11 cellular contexts compared by ENCODE assay signal in genomic region chr17:76473541-76473985, GRCh38. TPM values are rescaled to one million over a fixed set of nuclear protein-coding genes. Genes with fewer than 3 reads are reported as not detected.
DNase-seq lines count a peak whose midpoint lies in the region; ATAC-seq, FAIRE-seq and TF ChIP-seq lines count a peak whose summit lies in the region.
"Had no signal": no experiment of that assay in that cellular context is flagged by ENCODE, and none has a peak within 500 bp of the region (broad histone marks: within the 10 kb centered on the region; RNA-seq: fewer than 3 reads in every experiment).

No MANE protein-coding gene starts in this region.

- no peaks in the 10 kb centered on the region for H3K9me3 ChIP-seq in A673 (ENCODE audit: low read depth, low read length, poor library complexity, severe bottlenecking)
- H3K9me3 ChIP-seq in SK-N-SH: no peaks in the 10 kb centered on the region
- no peaks in the 10 kb centered on the region for H3K9me3 ChIP-seq in keratinocyte (ENCODE audit: control insufficient read depth, low read depth, low read length)

- FAIRE-seq in keratinocyte (lab: Jason Lieb, UNC): no peak

- H3K4me1 ChIP-seq in A673 (ENCODE audit: insufficient read depth, low read length, poor library complexity, severe bottlenecking) (no peaks in the 10 kb centered on the region), SK-N-SH (ENCODE audit: control insufficient read depth in 1 of 2, insufficient read depth in 2 of 2, low read depth in 1 of 2, low read length in 1 of 2) (no peaks in the 10 kb centered on the region), keratinocyte (ENCODE audit: control insufficient read depth, extremely low read depth, insufficient read depth, low read length) (no peaks in the 10 kb centered on the region)

- intact Hi-C loops in A673 (cut with micrococcal nuclease; ENCODE audit: unreplicated experiment): no loop called here

- no peak for ATAC-seq in HG02938 (IDR thresholded peaks at IDR 0.05; ENCODE audit: unreplicated experiment)
- no peak for ATAC-seq in GM21381 (IDR thresholded peaks at IDR 0.05; ENCODE audit: unreplicated experiment)

- no peak overlapping the region for H3K4me3 ChIP-seq in A673 (ENCODE audit: low read depth, low read length, poor library complexity, severe bottlenecking)
- H3K4me3 ChIP-seq in SK-N-SH (ENCODE audit: low read depth in 2 of 2, low read length in 1 of 2): no peak overlapping the region
- H3K4me3 ChIP-seq in keratinocyte (ENCODE audit: control insufficient read depth in 2 of 3, extremely low read depth in 1 of 3, insufficient read depth in 2 of 3, low read depth in 1 of 3, low read length in 3 of 3): no peak overlapping the region

- H2AFZ ChIP-seq in SK-N-SH (ENCODE audit: low read depth) (no peak overlapping the region), keratinocyte (ENCODE audit: control insufficient read depth, low read length) (no peak overlapping the region)

- H3K79me2 ChIP-seq in SK-N-SH (ENCODE audit: insufficient read depth) (no peaks in the 10 kb centered on the region), keratinocyte (ENCODE audit: control insufficient read depth, insufficient read depth, low read length) (no peaks in the 10 kb centered on the region)

- H3K36me3 ChIP-seq in A673 (ENCODE audit: insufficient read depth, low read length, poor library complexity, severe bottlenecking) (no peaks in the 10 kb centered on the region), SK-N-SH (replicated peaks in 1 of 2; ENCODE audit: control insufficient read depth in 1 of 2, insufficient read depth in 2 of 2, low read length in 1 of 2) (peaks cover 0 to 25% of the 10 kb centered on the region in 2 experiments), keratinocyte (ENCODE audit: control insufficient read depth in 2 of 2, extremely low read depth in 1 of 2, insufficient read depth in 2 of 2, low read length in 2 of 2) (peaks cover 9 to 50% of the 10 kb centered on the region in 2 experiments)

- H3K9me2 ChIP-seq in SK-N-SH: no peaks in the 10 kb centered on the region

- no peak overlapping the region for H3K27ac ChIP-seq in A673 (ENCODE audit: low read depth, low read length, poor library complexity, severe bottlenecking)
- H3K27ac ChIP-seq in SK-N-SH (ENCODE audit: low read depth in 2 of 2, low read length in 1 of 2): no peak overlapping the region
- no peak overlapping the region for H3K27ac ChIP-seq in keratinocyte (ENCODE audit: control insufficient read depth, insufficient read depth, low read length)

- dilution Hi-C loops in keratinocyte (cut with MboI; ENCODE audit: extremely low pct_ligation_motif_present, low sequenced_read_pairs): no loop called here

- H3K27me3 ChIP-seq in A673 (replicated peaks; ENCODE audit: insufficient read depth, low read depth, low read length, poor library complexity): no peaks in the 10 kb centered on the region
- no peaks in the 10 kb centered on the region for H3K27me3 ChIP-seq in SK-N-SH (ENCODE audit: insufficient read depth)
- H3K27me3 ChIP-seq in keratinocyte (ENCODE audit: control insufficient read depth, extremely low read depth, insufficient read depth, low read length): no peaks in the 10 kb centered on the region

- no TSS peak for BruUV-seq in A673 (replicated peaks; lab: Mats Ljungman, UMichigan)

- H3K9me1 ChIP-seq in keratinocyte (ENCODE audit: control insufficient read depth, extremely low read depth, insufficient read depth, low read length): no peaks in the 10 kb centered on the region

- TF ChIP-seq EP300 in SK-N-SH (IDR thresholded peaks at IDR 0.05; ENCODE audit: borderline replicate concordance in 1 of 2, low read depth in 1 of 2, low read length in 1 of 2): no peak

- CTCF ChIA-PET in A673 (lab: Charles Lee): interaction anchor here (0.6 kb wide), 1 partner anchor 30 kb away, joined by 3 read pairs; no protein-coding TSS in a partner anchor
- CTCF ChIA-PET in SK-N-SH (lab: Yijun Ruan, JAX): interaction anchor here (1.0 to 56.8 kb wide), 4 partner anchors 2 to 50 kb away, joined by 3 to 1687 read pairs (median 848); partner anchors contain the start of genes AANAT, RHBDF2 and UBE2O

- TF ChIP-seq CTCF in A673 (conservative IDR thresholded peaks at IDR 0.05; ENCODE audit: low read depth, low read length) (peak; percentile 37; the same call in 1 of the 2 replicates), SK-N-SH (IDR thresholded peaks at IDR 0.05) (peak; percentile 53), keratinocyte (optimal IDR thresholded peaks at IDR 0.05 in 1 of 3, IDR thresholded peaks at IDR 0.05 in 1 of 3, conservative IDR thresholded peaks at IDR 0.05 in 1 of 3; ENCODE audit: extremely low read depth in 1 of 3, insufficient read depth in 2 of 3, low read length in 3 of 3) (peak; percentile 20 to 54 (median 49))

- H3K9ac ChIP-seq in SK-N-SH: no peak overlapping the region
- no peak overlapping the region for H3K9ac ChIP-seq in keratinocyte (ENCODE audit: control insufficient read depth, extremely low read depth, insufficient read depth, low read length)

- H4K20me1 ChIP-seq in SK-N-SH (ENCODE audit: insufficient read depth) (no peaks in the 10 kb centered on the region), keratinocyte (ENCODE audit: control insufficient read depth, extremely low read depth, insufficient read depth, low read length) (no peaks in the 10 kb centered on the region)

- DNase-seq in A673 (ENCODE audit: low spot score): no peak
- peak; percentile 47 for DNase-seq in ELR (ENCODE audit: low read depth)
- peak; percentile 88 for DNase-seq in SK-N-SH
- DNase-seq in keratinocyte (ENCODE audit: low read depth, low spot score): no peak
- no peak for DNase-seq in NCI-H1105 treated with DMSO at 0.1 percent for 48 hours (lab: John Stamatoyannopoulos, UW)
- no peak for DNase-seq in anterior cingulate cortex (lab: John Stamatoyannopoulos, UW)
- DNase-seq: activated CD4-positive, alpha-beta T cell treated with anti-CD3 and anti-CD28 coated beads for 4 hours; mesenchymal stem cell; stimulated activated CD4-positive, alpha-beta T cell treated with anti-CD3 and anti-CD28 coated beads, Interleukin-1b, Interleukin-23, amount 100 ng/mL, for 48 hours had no signal

- POLR2A ChIA-PET in A673 (lab: Charles Lee; ENCODE audit: low non-redundant PET) (no interaction called here), SK-N-SH (lab: Yijun Ruan, JAX) (no interaction called here)

- no peaks in the 10 kb centered on the region for H3F3A ChIP-seq in SK-N-SH (replicated peaks; ENCODE audit: insufficient read depth)

- H3K4me2 ChIP-seq in SK-N-SH: no peak overlapping the region
- no peak overlapping the region for H3K4me2 ChIP-seq in keratinocyte (ENCODE audit: control insufficient read depth, extremely low read depth, insufficient read depth, low read depth, low read length)

- WGBS in SK-N-SH (ENCODE audit: low lambda C conversion rate): 86% methylated on average over 17 of the region's 18 CpGs

- peak; percentile 47 for TF ChIP-seq RAD21 in SK-N-SH (IDR thresholded peaks at IDR 0.05; ENCODE audit: low read length)

TF ChIP-seq in SK-N-SH, 30 proteins besides CTCF, POLR2A, EP300 and RAD21:
- TF ChIP-seq, protein P1, sequence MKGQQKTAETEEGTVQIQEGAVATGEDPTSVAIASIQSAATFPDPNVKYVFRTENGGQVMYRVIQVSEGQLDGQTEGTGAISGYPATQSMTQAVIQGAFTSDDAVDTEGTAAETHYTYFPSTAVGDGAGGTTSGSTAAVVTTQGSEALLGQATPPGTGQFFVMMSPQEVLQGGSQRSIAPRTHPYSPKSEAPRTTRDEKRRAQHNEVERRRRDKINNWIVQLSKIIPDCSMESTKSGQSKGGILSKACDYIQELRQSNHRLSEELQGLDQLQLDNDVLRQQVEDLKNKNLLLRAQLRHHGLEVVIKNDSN (IDR thresholded peaks at IDR 0.05; ENCODE audit: borderline replicate concordance, low read depth): no peak
- TF ChIP-seq SMC3 (IDR thresholded peaks at IDR 0.05; ENCODE audit: low read depth, low read length) (peak; percentile 51; the same call in 1 of the 2 replicates), RXRA (IDR thresholded peaks at IDR 0.05; ENCODE audit: borderline replicate concordance, low read depth) (no peak)

RNA-seq across cellular contexts. Expression of gene AANAT, which starts 6.2 kb away (rescaled TPM):
- not detected in 2 replicates for total RNA-seq in A673 (2021)
- 0.26 TPM in 1 of 2 replicates, not detected in the other for polyA plus RNA-seq in SK-N-SH (2012; rRNA removed)
- polyA plus RNA-seq in SK-N-SH (2012; cell fraction: cytosol; rRNA removed): 0.04 and 0.07 TPM in 2 replicates
- 0.56 and 1.2 TPM in 2 replicates for polyA plus RNA-seq in SK-N-SH (2012; cell fraction: nucleus; rRNA removed)
- not detected in 3 replicates for polyA plus RNA-seq in keratinocyte
- not detected for polyA plus RNA-seq in keratinocyte (2011; ENCODE audit: low read depth)
- polyA plus RNA-seq in keratinocyte (2011; cell fraction: cytosol; rRNA removed): not detected in 2 replicates
- polyA plus RNA-seq in keratinocyte (2011; cell fraction: nucleus; rRNA removed): not detected in 2 replicates
- polyA plus RNA-seq in keratinocyte (2012; ENCODE audit: low replicate concordance): 0.39 TPM in 1 of 2 replicates, not detected in the other
- polyA minus RNA-seq in keratinocyte: not detected in 3 replicates
- polyA minus RNA-seq in keratinocyte (2011; cell fraction: cytosol; rRNA and poly(A)+ RNA removed): not detected
- polyA minus RNA-seq in keratinocyte (2011; cell fraction: nucleus; rRNA and poly(A)+ RNA removed): not detected in 2 replicates

RNA-seq across cellular contexts. Expression of gene UBE2O, which starts 20.6 kb away (rescaled TPM):
- 56.9 and 57.4 TPM in 2 replicates for total RNA-seq in A673 (2021)
- polyA plus RNA-seq in SK-N-SH (2012; rRNA removed): 20.0 and 25.4 TPM in 2 replicates
- polyA plus RNA-seq in SK-N-SH (2012; cell fraction: cytosol; rRNA removed): 9.8 and 16.2 TPM in 2 replicates
- 54.5 and 60.1 TPM in 2 replicates for polyA plus RNA-seq in SK-N-SH (2012; cell fraction: nucleus; rRNA removed)
- polyA plus RNA-seq in keratinocyte: 8.9 to 12.3 TPM (median 10.9 TPM) in 3 replicates
- polyA plus RNA-seq in keratinocyte (2011; ENCODE audit: low read depth): 10.9 TPM
- polyA plus RNA-seq in keratinocyte (2011; cell fraction: cytosol; rRNA removed): 6.0 and 6.6 TPM in 2 replicates
- 31.8 and 35.9 TPM in 2 replicates for polyA plus RNA-seq in keratinocyte (2011; cell fraction: nucleus; rRNA removed)
- 12.5 and 17.3 TPM in 2 replicates for polyA plus RNA-seq in keratinocyte (2012; ENCODE audit: low replicate concordance)
- 42.0 to 78.1 TPM (median 54.8 TPM) in 3 replicates for polyA minus RNA-seq in keratinocyte
- polyA minus RNA-seq in keratinocyte (2011; cell fraction: cytosol; rRNA and poly(A)+ RNA removed): 12.1 TPM
- polyA minus RNA-seq in keratinocyte (2011; cell fraction: nucleus; rRNA and poly(A)+ RNA removed): 23.6 and 40.3 TPM in 2 replicates

RNA-seq across cellular contexts. Expression of gene RHBDF2, which starts 27.7 kb away (rescaled TPM):
- total RNA-seq in A673 (2021): 20.4 and 26.5 TPM in 2 replicates
- polyA plus RNA-seq in SK-N-SH (2012; rRNA removed): 14.0 and 16.1 TPM in 2 replicates
- polyA plus RNA-seq in SK-N-SH (2012; cell fraction: cytosol; rRNA removed): 7.0 and 9.1 TPM in 2 replicates
- polyA plus RNA-seq in SK-N-SH (2012; cell fraction: nucleus; rRNA removed): 51.9 and 65.9 TPM in 2 replicates
- polyA plus RNA-seq in keratinocyte: 14.9 to 22.6 TPM (median 20.6 TPM) in 3 replicates
- polyA plus RNA-seq in keratinocyte (2011; ENCODE audit: low read depth): 27.6 TPM
- polyA plus RNA-seq in keratinocyte (2011; cell fraction: cytosol; rRNA removed): 9.1 and 16.9 TPM in 2 replicates
- 61.7 and 94.2 TPM in 2 replicates for polyA plus RNA-seq in keratinocyte (2011; cell fraction: nucleus; rRNA removed)
- polyA plus RNA-seq in keratinocyte (2012; ENCODE audit: low replicate concordance): 40.0 and 43.0 TPM in 2 replicates
- polyA minus RNA-seq in keratinocyte: 25.6 to 54.8 TPM (median 27.0 TPM) in 3 replicates
- 32.8 TPM for polyA minus RNA-seq in keratinocyte (2011; cell fraction: cytosol; rRNA and poly(A)+ RNA removed)
- polyA minus RNA-seq in keratinocyte (2011; cell fraction: nucleus; rRNA and poly(A)+ RNA removed): 53.1 and 55.9 TPM in 2 replicates

Comparison
In these comparisons a context has a peak if more than half of its experiments do, and no peak if none do; other contexts are left out.
1. DNase-seq: peak in ELR (single experiment) and SK-N-SH (single experiment); none in A673 (single experiment), keratinocyte (single experiment), NCI-H1105 treated with DMSO at 0.1 percent for 48 hours (single experiment) and anterior cingulate cortex (0 of 58).
2. Peak in every context shown above with its lines, with median percentiles within 50 percentile points of each other: CTCF ChIP-seq.